In the genomic region with DNA sequence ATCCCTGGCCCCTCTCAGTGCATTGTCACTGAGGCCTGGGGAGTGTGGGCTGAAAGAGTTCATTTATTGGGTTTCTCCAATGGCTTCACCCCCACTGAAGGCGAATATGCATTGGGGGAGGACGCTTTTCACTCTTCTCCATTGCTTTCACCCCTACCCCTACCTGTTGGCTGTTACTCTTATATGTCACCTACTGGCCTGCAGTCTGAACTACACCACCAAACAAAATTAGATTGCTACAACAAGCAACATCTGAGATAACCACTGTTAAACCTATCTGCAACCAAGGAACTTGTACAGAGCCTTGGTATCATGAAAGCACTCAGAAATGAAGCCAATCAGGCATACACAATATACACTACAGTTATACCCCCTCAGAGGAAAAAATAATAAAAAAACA, we compare ENCODE assay signal across 20 cellular contexts.
DNase-seq lines count a peak whose midpoint lies in the region; ATAC-seq, FAIRE-seq and TF ChIP-seq lines count a peak whose summit lies in the region.
"Had no signal": no experiment of that assay in that cellular context is flagged by ENCODE, and none has a peak within 500 bp of the region (broad histone marks: within the 10 kb centered on the region; RNA-seq: fewer than 3 reads in every experiment).

No MANE protein-coding gene starts in this region.

- no peaks in the 10 kb centered on the region for H3K27me3 Mint-ChIP-seq in neural progenitor cell (ENCODE audit: insufficient read depth, low read depth)

- DNase-seq in H54 (ENCODE audit: insufficient read length, low spot score), result no peak
- DNase-seq in brain microvascular endothelial cell, result no peak
- DNase-seq in neural progenitor cell (ENCODE audit: low spot score), result no peak
- no peak for DNase-seq in heart left ventricle
- no peak for DNase-seq in dedifferentiated amniotic fluid mesenchymal stem cell (ENCODE audit: extremely low spot score)
- no peak for DNase-seq in activated CD4-positive, CD25-positive, alpha-beta regulatory T cell treated with anti-CD3 and anti-CD28 coated beads, Interleukin-2, amount 50 U/mL, for 72 hours
- DNase-seq: colonic mucosa; foreskin fibroblast; kidney; NCI-H1694; NCI-H82; pancreas; Peyer's patch; stimulated activated naive CD8-positive, alpha-beta T cell treated with anti-CD3 and anti-CD28 coated beads, Interleukin-15, Interleukin-2, amounts not matched to agents 100 U/mL and 50 U/mL, for 24 hours; transverse colon had no signal

- H4K20me1 ChIP-seq in DOHH2 (ENCODE audit: control insufficient read depth, insufficient read depth, low read depth, low read length) (no peaks in the 10 kb centered on the region), neural progenitor cell (ENCODE audit: low read depth) (no peaks in the 10 kb centered on the region)

- TF ChIP-seq CTCF in DOHH2 (IDR thresholded peaks at IDR 0.05; ENCODE audit: low read depth, low read length, poor library complexity, severe bottlenecking) (peak; percentile 25), brain microvascular endothelial cell (IDR thresholded peaks at IDR 0.05; ENCODE audit: low read depth, low read length, missing control alignments) (peak; percentile 29), neural progenitor cell (IDR thresholded peaks at IDR 0.05) (peak; percentile 17), heart left ventricle (IDR thresholded peaks at IDR 0.05) (no peak)

- H3K4me1 ChIP-seq in DOHH2 (ENCODE audit: control insufficient read depth, low read length) (peaks cover 6% of the 10 kb centered on the region), neural progenitor cell (no peaks in the 10 kb centered on the region), heart left ventricle (peaks cover 0 to 33% (median 13%) of the 10 kb centered on the region in 12 donors)

- H2AFZ ChIP-seq in neural progenitor cell (replicated peaks), result peak overlapping the region; percentile 48

- H3K9me2 ChIP-seq in DOHH2 (replicated peaks; ENCODE audit: control insufficient read depth, low read length), result no peaks in the 10 kb centered on the region

- no peak overlapping the region for H3K27ac Mint-ChIP-seq in neural progenitor cell
- H3K27ac Mint-ChIP-seq: activated naive CD4-positive, alpha-beta T cell treated with anti-CD3 and anti-CD28 coated beads, Interleukin-2, amount 50 U/mL, for 72 hours; B cell; T-helper 2 cell treated with Interferon-gamma antibody and Interleukin-4, amounts not matched to agents 5 μg/mL and 100 μg/mL, for 36 hours had no signal

- TF ChIP-seq POLR2A in H54 (IDR thresholded peaks at IDR 0.05; ENCODE audit: low read depth, low read length) (no peak), heart left ventricle (IDR thresholded peaks at IDR 0.05) (no peak)

- peaks cover 4% of the 10 kb centered on the region for H3K4me1 Mint-ChIP-seq in neural progenitor cell

- H3K36me3 ChIP-seq in DOHH2 (ENCODE audit: control insufficient read depth, low read length) (no peaks in the 10 kb centered on the region), brain microvascular endothelial cell (replicated peaks) (no peaks in the 10 kb centered on the region), neural progenitor cell (no peaks in the 10 kb centered on the region), heart left ventricle (no peaks in the 10 kb centered on the region)
- H3K36me3 ChIP-seq: colonic mucosa, pancreas, Peyer's patch, transverse colon had no signal

- H3K27ac ChIP-seq in DOHH2 (ENCODE audit: low read depth, low read length), result no peak overlapping the region
- no peak overlapping the region for H3K27ac ChIP-seq in brain microvascular endothelial cell
- H3K27ac ChIP-seq in neural progenitor cell, result no peak overlapping the region
- H3K27ac ChIP-seq in heart left ventricle, result no peak overlapping the region
- H3K27ac ChIP-seq: colonic mucosa, pancreas, Peyer's patch, transverse colon had no signal

- in situ Hi-C loops in brain microvascular endothelial cell (cut with HindIII; ENCODE audit: low pct_ligation_motif_present, low sequenced_read_pairs), result loop anchor here (25.0 kb wide), 1 partner anchor 563 kb away; no protein-coding TSS in a partner anchor

- peak; percentile 41 for FAIRE-seq in H54 (lab: Jason Lieb, UNC)
- FAIRE-seq: G401.6, kidney, pancreas had no signal

- no peaks in the 10 kb centered on the region for H3K36me3 Mint-ChIP-seq in neural progenitor cell
- H3K36me3 Mint-ChIP-seq: activated naive CD4-positive, alpha-beta T cell treated with anti-CD3 and anti-CD28 coated beads, Interleukin-2, amount 50 U/mL, for 72 hours had no signal

- intact Hi-C loops in heart left ventricle (cut with DNase I), result loop anchor here in 6 of 10 donors (5.0 to 10.0 kb wide), 8 partner anchors 42 to 1130 kb away; partner anchors contain the start of genes JMJD1C (in 1 of the 6) and REEP3 (in 1 of the 6)

- no peak overlapping the region for H3K9ac ChIP-seq in neural progenitor cell

- H3K4me2 ChIP-seq in DOHH2 (ENCODE audit: low read length) (no peak overlapping the region), neural progenitor cell (no peak overlapping the region)

- ATAC-seq in heart left ventricle, result no peak
- ATAC-seq: activated naive CD4-positive, alpha-beta T cell treated with anti-CD3 and anti-CD28 coated beads, Interleukin-2, amount 50 U/mL, for 72 hours; pancreas; stimulated activated naive CD8-positive, alpha-beta T cell treated with anti-CD3 and anti-CD28 coated beads, Interleukin-15, Interleukin-2, amounts not matched to agents 100 U/mL and 50 U/mL, for 24 hours had no signal

- H3F3A ChIP-seq in DOHH2 (ENCODE audit: control insufficient read depth, insufficient read depth) (no peaks in the 10 kb centered on the region; the same call in 1 of the 2 replicates), neural progenitor cell (ENCODE audit: low read depth) (no peaks in the 10 kb centered on the region)

- no peaks in the 10 kb centered on the region for H3K9me3 Mint-ChIP-seq in neural progenitor cell
- H3K9me3 Mint-ChIP-seq: activated naive CD4-positive, alpha-beta T cell treated with anti-CD3 and anti-CD28 coated beads, Interleukin-2, amount 50 U/mL, for 72 hours; T-helper 2 cell treated with Interferon-gamma antibody and Interleukin-4, amounts not matched to agents 5 μg/mL and 100 μg/mL, for 36 hours had no signal

- WGBS in heart left ventricle, 4 donors, result 95 to 97% (median 96%) methylated on average over 2 of the region's 2 CpGs

- no peak overlapping the region for H3K4me3 Mint-ChIP-seq in neural progenitor cell
- H3K4me3 Mint-ChIP-seq: B cell; T-helper 2 cell treated with Interferon-gamma antibody and Interleukin-4, amounts not matched to agents 5 μg/mL and 100 μg/mL, for 36 hours had no signal

- no peaks in the 10 kb centered on the region for H3K9me3 ChIP-seq in DOHH2 (ENCODE audit: control insufficient read depth, insufficient read depth, low read length)
- H3K9me3 ChIP-seq in neural progenitor cell (ENCODE audit: low read depth), result no peaks in the 10 kb centered on the region
- H3K9me3 ChIP-seq in heart left ventricle, result no peaks in the 10 kb centered on the region
- H3K9me3 ChIP-seq: colonic mucosa, pancreas, Peyer's patch, transverse colon had no signal

- H3K27me3 ChIP-seq in DOHH2 (ENCODE audit: control insufficient read depth, low read length), result peaks cover 33% of the 10 kb centered on the region
- no peaks in the 10 kb centered on the region for H3K27me3 ChIP-seq in brain microvascular endothelial cell (replicated peaks)
- H3K27me3 ChIP-seq in neural progenitor cell, result no peaks in the 10 kb centered on the region
- H3K27me3 ChIP-seq in heart left ventricle, result no peaks in the 10 kb centered on the region
- H3K27me3 ChIP-seq: colonic mucosa, pancreas, Peyer's patch had no signal

- H3K79me2 ChIP-seq in DOHH2 (ENCODE audit: control insufficient read depth, low read length), result no peaks in the 10 kb centered on the region
- no peaks in the 10 kb centered on the region for H3K79me2 ChIP-seq in neural progenitor cell (ENCODE audit: low read depth)

- no peak overlapping the region for H3K4me3 ChIP-seq in DOHH2 (ENCODE audit: low read length)
- H3K4me3 ChIP-seq in brain microvascular endothelial cell (ENCODE audit: low read depth, low read length), result no peak overlapping the region
- no peak overlapping the region for H3K4me3 ChIP-seq in neural progenitor cell
- H3K4me3 ChIP-seq in heart left ventricle, result no peak overlapping the region
- H3K4me3 ChIP-seq: colonic mucosa, pancreas, Peyer's patch, transverse colon had no signal

Comparison
In these comparisons a context has a peak if more than half of its experiments do, and no peak if none do; other contexts are left out.
1. CTCF ChIP-seq: peak in DOHH2 (single experiment), brain microvascular endothelial cell (single experiment) and neural progenitor cell (single experiment); none in heart left ventricle (0 of 12).